Comparison of ENCODE assay signal across 8 cellular contexts in the genomic region with DNA sequence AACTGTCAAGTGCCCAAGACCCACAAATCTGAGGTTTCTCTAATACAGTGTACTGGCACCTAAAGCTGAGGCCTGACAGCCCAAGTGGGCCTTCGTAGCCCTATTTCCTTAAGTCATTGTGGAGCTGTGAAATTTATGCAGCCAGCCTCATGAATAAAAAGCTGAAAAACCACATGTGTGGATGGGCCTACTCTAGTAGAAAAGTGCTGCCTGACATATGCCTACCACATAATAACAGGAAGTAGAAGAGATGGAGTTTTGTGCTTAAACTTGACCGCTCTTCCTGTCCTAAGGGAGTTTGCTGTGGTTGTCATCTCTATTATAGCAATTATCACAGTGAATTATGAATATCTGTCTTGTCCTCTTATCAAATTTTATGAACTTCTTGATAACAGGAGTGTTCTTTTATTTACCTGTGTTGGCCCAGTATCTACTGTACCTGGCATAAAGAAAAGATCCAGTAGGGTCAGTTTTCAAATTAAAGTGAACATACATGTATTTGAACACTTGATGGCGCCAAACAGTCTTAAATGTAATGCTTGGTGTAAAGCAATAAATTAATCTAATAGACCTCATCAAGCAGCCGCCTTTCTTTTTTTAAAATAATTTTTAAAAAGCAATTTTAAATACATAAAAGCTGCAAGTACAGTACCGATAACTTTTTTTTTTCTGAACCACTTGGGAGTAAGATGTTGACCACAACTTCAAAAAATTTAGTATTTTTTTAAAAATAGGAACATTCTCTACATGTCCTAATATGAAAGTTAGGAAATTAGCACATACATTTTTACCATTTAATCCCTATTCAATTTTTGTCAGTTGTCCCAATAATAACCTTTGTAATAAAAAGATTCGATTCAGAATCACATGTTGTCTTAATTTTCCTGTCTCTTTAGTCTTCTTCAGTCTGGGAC. TPM values are rescaled to one million over a fixed set of nuclear protein-coding genes. Genes with fewer than 3 reads are reported as not detected.
DNase-seq lines count a peak whose midpoint lies in the region; ATAC-seq and TF ChIP-seq lines count a peak whose summit lies in the region.

No MANE protein-coding gene starts in this region.

- intact Hi-C loops in posterior vena cava (cut with DNase I): no loop called here

- H3K4me2 ChIP-seq in OCI-LY3 (ENCODE audit: low read length): no peak overlapping the region

- no peaks in the 10 kb centered on the region for H3K36me3 Mint-ChIP-seq in endothelial cell (ENCODE audit: low read depth, unreplicated experiment)
- H3K36me3 Mint-ChIP-seq in nephron progenitor cell (ENCODE audit: low read depth): peaks cover 33% of the 10 kb centered on the region
- H3K36me3 Mint-ChIP-seq in activated T-cell treated with anti-CD3 and anti-CD28 coated beads, Interleukin-2, amount 50 U/mL, for 72 hours (ENCODE audit: insufficient read depth in 2 of 2): peaks cover 2 to 10% of the 10 kb centered on the region in 2 donors

- H3K36me3 ChIP-seq in OCI-LY3 (replicated peaks; ENCODE audit: low read depth, low read length): peaks cover 4% of the 10 kb centered on the region

- no peak overlapping the region for H3K9ac ChIP-seq in OCI-LY3 (ENCODE audit: low read length)

- no peak overlapping the region for H2AFZ ChIP-seq in OCI-LY3 (ENCODE audit: low read depth, low read length)

- H3K79me2 ChIP-seq in OCI-LY3 (ENCODE audit: low read length): no peaks in the 10 kb centered on the region

- TF ChIP-seq EP300 in Ishikawa (IDR thresholded peaks at IDR 0.05; ENCODE audit: borderline replicate concordance): no peak

- H3K9me3 ChIP-seq in OCI-LY3 (ENCODE audit: insufficient read depth, low read length): no peaks in the 10 kb centered on the region

- peak; percentile 89 for ATAC-seq in GM21381 (IDR thresholded peaks at IDR 0.05; ENCODE audit: unreplicated experiment)
- ATAC-seq in activated T-cell treated with anti-CD3 and anti-CD28 coated beads, Interleukin-2, amount 50 U/mL, for 72 hours (replicated peaks in 1 of 2): no peak

- H3K4me1 ChIP-seq in OCI-LY3 (ENCODE audit: low read length): no peaks in the 10 kb centered on the region

- peak; percentile 57 for TF ChIP-seq RAD21 in Ishikawa (IDR thresholded peaks at IDR 0.05; ENCODE audit: low read depth)

- no peak overlapping the region for H3K4me3 ChIP-seq in OCI-LY3 (ENCODE audit: low read length)

- H3K27ac Mint-ChIP-seq in endothelial cell (ENCODE audit: unreplicated experiment): no peak overlapping the region
- no peak overlapping the region for H3K27ac Mint-ChIP-seq in nephron progenitor cell
- no peak overlapping the region for H3K27ac Mint-ChIP-seq in activated T-cell treated with anti-CD3 and anti-CD28 coated beads, Interleukin-2, amount 50 U/mL, for 72 hours

- H3K4me1 Mint-ChIP-seq in endothelial cell (ENCODE audit: unreplicated experiment) (peaks cover 2% of the 10 kb centered on the region), nephron progenitor cell (no peaks in the 10 kb centered on the region)
- H3K4me1 Mint-ChIP-seq in activated T-cell treated with anti-CD3 and anti-CD28 coated beads, Interleukin-2, amount 50 U/mL, for 72 hours (ENCODE audit: low read depth): no peaks in the 10 kb centered on the region

- TF ChIP-seq CTCF in OCI-LY3 (IDR thresholded peaks at IDR 0.05; ENCODE audit: low read depth, low read length) (peak; percentile 69), endothelial cell (IDR thresholded peaks at IDR 0.05; ENCODE audit: unreplicated experiment) (peak; percentile 67), nephron progenitor cell (IDR thresholded peaks at IDR 0.05) (peak; percentile 51)

- no peak overlapping the region for H3K27ac ChIP-seq in OCI-LY3 (ENCODE audit: low read length)

- H3K4me3 Mint-ChIP-seq in endothelial cell (ENCODE audit: unreplicated experiment): no peak overlapping the region
- no peak overlapping the region for H3K4me3 Mint-ChIP-seq in nephron progenitor cell
- no peak overlapping the region for H3K4me3 Mint-ChIP-seq in activated T-cell treated with anti-CD3 and anti-CD28 coated beads, Interleukin-2, amount 50 U/mL, for 72 hours

- no peaks in the 10 kb centered on the region for H3K27me3 ChIP-seq in OCI-LY3 (ENCODE audit: low read depth, low read length)

- no peaks in the 10 kb centered on the region for H3K27me3 Mint-ChIP-seq in endothelial cell (ENCODE audit: unreplicated experiment)
- H3K27me3 Mint-ChIP-seq in nephron progenitor cell (ENCODE audit: low read depth, poor library complexity): no peaks in the 10 kb centered on the region
- H3K27me3 Mint-ChIP-seq in activated T-cell treated with anti-CD3 and anti-CD28 coated beads, Interleukin-2, amount 50 U/mL, for 72 hours (ENCODE audit: low read depth): no peaks in the 10 kb centered on the region

- DNase-seq in Daoy (ENCODE audit: low read depth) (peak; percentile 31), endothelial cell (ENCODE audit: low spot score) (no peak), nephron progenitor cell (no peak), posterior vena cava (ENCODE audit: low spot score) (no peak)
- DNase-seq in activated T-cell treated with anti-CD3 and anti-CD28 coated beads, Interleukin-2, amount 50 U/mL, for 72 hours: no peak

- H3K9me3 Mint-ChIP-seq in endothelial cell (ENCODE audit: unreplicated experiment): no peaks in the 10 kb centered on the region
- no peaks in the 10 kb centered on the region for H3K9me3 Mint-ChIP-seq in nephron progenitor cell
- no peaks in the 10 kb centered on the region for H3K9me3 Mint-ChIP-seq in activated T-cell treated with anti-CD3 and anti-CD28 coated beads, Interleukin-2, amount 50 U/mL, for 72 hours

- H4K20me1 ChIP-seq in OCI-LY3 (ENCODE audit: insufficient read depth, low read length): no peaks in the 10 kb centered on the region

TF ChIP-seq in Ishikawa, 13 proteins besides CTCF, POLR2A, EP300 and RAD21:
- no peak for TF ChIP-seq YY1 (IDR thresholded peaks at IDR 0.05; ENCODE audit: low read depth)
- TF ChIP-seq, protein P1, sequence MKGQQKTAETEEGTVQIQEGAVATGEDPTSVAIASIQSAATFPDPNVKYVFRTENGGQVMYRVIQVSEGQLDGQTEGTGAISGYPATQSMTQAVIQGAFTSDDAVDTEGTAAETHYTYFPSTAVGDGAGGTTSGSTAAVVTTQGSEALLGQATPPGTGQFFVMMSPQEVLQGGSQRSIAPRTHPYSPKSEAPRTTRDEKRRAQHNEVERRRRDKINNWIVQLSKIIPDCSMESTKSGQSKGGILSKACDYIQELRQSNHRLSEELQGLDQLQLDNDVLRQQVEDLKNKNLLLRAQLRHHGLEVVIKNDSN (IDR thresholded peaks at IDR 0.05): no peak
- no peak for TF ChIP-seq CEBPB (IDR thresholded peaks at IDR 0.05)
- no peak for TF ChIP-seq EGR1 (IDR thresholded peaks at IDR 0.05)
- TF ChIP-seq ZBTB7A (IDR thresholded peaks at IDR 0.05; ENCODE audit: low read depth): no peak
- TF ChIP-seq NFIC (IDR thresholded peaks at IDR 0.05): no peak
- TF ChIP-seq, protein P2, sequence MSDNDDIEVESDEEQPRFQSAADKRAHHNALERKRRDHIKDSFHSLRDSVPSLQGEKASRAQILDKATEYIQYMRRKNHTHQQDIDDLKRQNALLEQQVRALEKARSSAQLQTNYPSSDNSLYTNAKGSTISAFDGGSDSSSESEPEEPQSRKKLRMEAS (IDR thresholded peaks at IDR 0.05): no peak
- TF ChIP-seq TCF12 (IDR thresholded peaks at IDR 0.05; ENCODE audit: low read depth): no peak
- TF ChIP-seq FOXM1 (IDR thresholded peaks at IDR 0.05; ENCODE audit: borderline replicate concordance, low read depth): no peak
- no peak for TF ChIP-seq TEAD4 (IDR thresholded peaks at IDR 0.05)
- TF ChIP-seq, protein P3, sequence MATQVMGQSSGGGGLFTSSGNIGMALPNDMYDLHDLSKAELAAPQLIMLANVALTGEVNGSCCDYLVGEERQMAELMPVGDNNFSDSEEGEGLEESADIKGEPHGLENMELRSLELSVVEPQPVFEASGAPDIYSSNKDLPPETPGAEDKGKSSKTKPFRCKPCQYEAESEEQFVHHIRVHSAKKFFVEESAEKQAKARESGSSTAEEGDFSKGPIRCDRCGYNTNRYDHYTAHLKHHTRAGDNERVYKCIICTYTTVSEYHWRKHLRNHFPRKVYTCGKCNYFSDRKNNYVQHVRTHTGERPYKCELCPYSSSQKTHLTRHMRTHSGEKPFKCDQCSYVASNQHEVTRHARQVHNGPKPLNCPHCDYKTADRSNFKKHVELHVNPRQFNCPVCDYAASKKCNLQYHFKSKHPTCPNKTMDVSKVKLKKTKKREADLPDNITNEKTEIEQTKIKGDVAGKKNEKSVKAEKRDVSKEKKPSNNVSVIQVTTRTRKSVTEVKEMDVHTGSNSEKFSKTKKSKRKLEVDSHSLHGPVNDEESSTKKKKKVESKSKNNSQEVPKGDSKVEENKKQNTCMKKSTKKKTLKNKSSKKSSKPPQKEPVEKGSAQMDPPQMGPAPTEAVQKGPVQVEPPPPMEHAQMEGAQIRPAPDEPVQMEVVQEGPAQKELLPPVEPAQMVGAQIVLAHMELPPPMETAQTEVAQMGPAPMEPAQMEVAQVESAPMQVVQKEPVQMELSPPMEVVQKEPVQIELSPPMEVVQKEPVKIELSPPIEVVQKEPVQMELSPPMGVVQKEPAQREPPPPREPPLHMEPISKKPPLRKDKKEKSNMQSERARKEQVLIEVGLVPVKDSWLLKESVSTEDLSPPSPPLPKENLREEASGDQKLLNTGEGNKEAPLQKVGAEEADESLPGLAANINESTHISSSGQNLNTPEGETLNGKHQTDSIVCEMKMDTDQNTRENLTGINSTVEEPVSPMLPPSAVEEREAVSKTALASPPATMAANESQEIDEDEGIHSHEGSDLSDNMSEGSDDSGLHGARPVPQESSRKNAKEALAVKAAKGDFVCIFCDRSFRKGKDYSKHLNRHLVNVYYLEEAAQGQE (IDR thresholded peaks at IDR 0.05; ENCODE audit: low read depth): no peak
- TF ChIP-seq TAF1 (IDR thresholded peaks at IDR 0.05; ENCODE audit: low read depth): no peak
- no peak for TF ChIP-seq CREB1 (IDR thresholded peaks at IDR 0.05; ENCODE audit: low read depth)
TF ChIP-seq in Ishikawa: peak in this region for 0.

RNA-seq across cellular contexts. Expression of a gene that starts 51.0 kb away (rescaled TPM):
- total RNA-seq in Daoy (2014; rRNA removed; shearing (Covaris generic)): 17.7 and 24.4 TPM in 2 replicates
- total RNA-seq in endothelial cell (ENCODE audit: unreplicated experiment): 16.4 TPM
- 10 to 100 TPM; 14.7 to 17.4 TPM for total RNA-seq in posterior vena cava
- total RNA-seq in activated T-cell treated with anti-CD3 and anti-CD28 coated beads, Interleukin-2, amount 50 U/mL, for 72 hours: 10 to 100 TPM; 18.1 to 24.0 TPM

RNA-seq across cellular contexts. Expression of a gene that starts 53.3 kb away (rescaled TPM):
- 0.46 TPM in 1 of 2 replicates, not detected in the other for total RNA-seq in Daoy (2014; rRNA removed; shearing (Covaris generic))
- total RNA-seq in endothelial cell (ENCODE audit: unreplicated experiment) (3.5 TPM), posterior vena cava (not detected)
- total RNA-seq in activated T-cell treated with anti-CD3 and anti-CD28 coated beads, Interleukin-2, amount 50 U/mL, for 72 hours: not detected
